In genomic region chr13:30593001-30593400, GRCh38 we compare ENCODE assay signal across 24 cellular contexts.
A peak's percentile ranks its signal among the peaks of the same experiment; 100 is the strongest.
DNase-seq lines count a peak whose midpoint lies in the region; ATAC-seq and TF ChIP-seq lines count a peak whose summit lies in the region.
"Had no signal": no experiment of that assay in that cellular context is flagged by ENCODE, and none has a peak within 500 bp of the region (broad histone marks: within the 10 kb centered on the region; RNA-seq: fewer than 3 reads in every experiment).

No MANE protein-coding gene starts in this region.

- H3K4me1 ChIP-seq in OCI-LY3 (ENCODE audit: low read length): peaks cover 15% of the 10 kb centered on the region

- peak overlapping the region; percentile 33; the same call in 1 of the 2 replicates for H3K4me3 ChIP-seq in OCI-LY3 (ENCODE audit: low read length)
- H3K4me3 ChIP-seq: GM23338, MG63 had no signal

- H3K36me3 ChIP-seq in OCI-LY3 (replicated peaks; ENCODE audit: low read depth, low read length): no peaks in the 10 kb centered on the region
- H3K36me3 ChIP-seq: MG63 had no signal

- no peaks in the 10 kb centered on the region for H3K79me2 ChIP-seq in OCI-LY3 (ENCODE audit: low read length)

- DNase-seq in DMS53 (lab: John Stamatoyannopoulos, UW) (peak; percentile 15), DMS53 treated with DMSO at 0.1 percent for 48 hours (lab: John Stamatoyannopoulos, UW; ENCODE audit: unreplicated experiment) (no peak), NCI-H446 treated with DMSO at 0.1 percent for 48 hours (lab: John Stamatoyannopoulos, UW) (no peak), iPS-NIHi7 (ENCODE audit: extremely low spot score) (no peak)
- DNase-seq: CD8-positive, alpha-beta T cell; DMS 273 treated with DMSO at 0.1 percent for 48 hours; DND-41; H9; KBM-7; MG63; NCI-H1105 treated with DMSO at 0.1 percent for 48 hours; NCI-H146; NCI-H1930; NCI-H2107; NCI-H526 treated with DMSO at 0.1 percent for 48 hours; SHP77 had no signal

- ATAC-seq in GM18868 (IDR thresholded peaks at IDR 0.05; ENCODE audit: unreplicated experiment) (peak; percentile 84), SK-N-SH treated with all-trans-retinoic acid at 6 μM for 48 hours (no peak)
- ATAC-seq: CD8-positive, alpha-beta T cell; GM23338; Panc1 had no signal

- no peaks in the 10 kb centered on the region for H4K20me1 ChIP-seq in OCI-LY3 (ENCODE audit: insufficient read depth, low read length)

- no peak overlapping the region for H3K27ac ChIP-seq in OCI-LY3 (ENCODE audit: low read length)
- H3K27ac ChIP-seq: 22Rv1, C4-2B, RWPE1 had no signal

- H3K9ac ChIP-seq in OCI-LY3 (ENCODE audit: low read length): no peak overlapping the region

- H2AFZ ChIP-seq in OCI-LY3 (ENCODE audit: low read depth, low read length): peak overlapping the region; percentile 18; the same call in 1 of the 2 replicates
- H2AFZ ChIP-seq: GM23338 had no signal

- peak overlapping the region; percentile 57 for H3K4me2 ChIP-seq in OCI-LY3 (ENCODE audit: low read length)
- H3K4me2 ChIP-seq: GM23338 had no signal

- H3K9me3 ChIP-seq in OCI-LY3 (ENCODE audit: insufficient read depth, low read length): no peaks in the 10 kb centered on the region
- H3K9me3 ChIP-seq: MG63 had no signal

- no peaks in the 10 kb centered on the region for H3K27me3 ChIP-seq in OCI-LY3 (ENCODE audit: low read depth, low read length)
- H3K27me3 ChIP-seq: MG63 had no signal

- TF ChIP-seq CTCF in OCI-LY3 (IDR thresholded peaks at IDR 0.05; ENCODE audit: low read depth, low read length): no peak

TF ChIP-seq in SK-N-SH treated with all-trans-retinoic acid at 6 μM for 48 hours, 23 proteins besides CTCF, POLR2A, EP300 and RAD21:
- TF ChIP-seq PATZ1 (CRISPR knock-in tag; IDR thresholded peaks at IDR 0.05; ENCODE audit: borderline replicate concordance) (no peak), ESRRG (CRISPR knock-in tag; IDR thresholded peaks at IDR 0.05) (no peak), ZFP3 (CRISPR knock-in tag; IDR thresholded peaks at IDR 0.05) (no peak), ZNF8 (CRISPR knock-in tag; IDR thresholded peaks at IDR 0.05) (no peak), ZFP30 (CRISPR knock-in tag; IDR thresholded peaks at IDR 0.05) (no peak), CSRNP3 (CRISPR knock-in tag; IDR thresholded peaks at IDR 0.05) (no peak), GLIS3 (CRISPR knock-in tag; IDR thresholded peaks at IDR 0.05) (no peak), TCF4 (CRISPR knock-in tag; IDR thresholded peaks at IDR 0.05; ENCODE audit: borderline replicate concordance) (no peak), ISL1 (CRISPR knock-in tag; IDR thresholded peaks at IDR 0.05) (no peak), CREB5 (CRISPR knock-in tag; IDR thresholded peaks at IDR 0.05; ENCODE audit: low read depth) (no peak), BACH2 (CRISPR knock-in tag; IDR thresholded peaks at IDR 0.05; ENCODE audit: borderline replicate concordance) (no peak), ZNF565 (CRISPR knock-in tag; conservative IDR thresholded peaks at IDR 0.05; ENCODE audit: low read depth) (no peak), OSR1 (CRISPR knock-in tag; IDR thresholded peaks at IDR 0.05) (no peak), POU6F1 (CRISPR knock-in tag; IDR thresholded peaks at IDR 0.05; ENCODE audit: borderline replicate concordance, low read depth) (no peak), PPARA (CRISPR knock-in tag; IDR thresholded peaks at IDR 0.05; ENCODE audit: borderline replicate concordance) (no peak), SNAI2 (CRISPR knock-in tag; IDR thresholded peaks at IDR 0.05) (no peak), ARNTL (CRISPR knock-in tag; IDR thresholded peaks at IDR 0.05; ENCODE audit: borderline replicate concordance, low read depth) (no peak), CSDC2 (CRISPR knock-in tag; IDR thresholded peaks at IDR 0.05) (no peak), ZC3H10 (CRISPR knock-in tag; IDR thresholded peaks at IDR 0.05) (no peak)
